Comparison of ENCODE assay signal across 8 cellular contexts in the genomic region with DNA sequence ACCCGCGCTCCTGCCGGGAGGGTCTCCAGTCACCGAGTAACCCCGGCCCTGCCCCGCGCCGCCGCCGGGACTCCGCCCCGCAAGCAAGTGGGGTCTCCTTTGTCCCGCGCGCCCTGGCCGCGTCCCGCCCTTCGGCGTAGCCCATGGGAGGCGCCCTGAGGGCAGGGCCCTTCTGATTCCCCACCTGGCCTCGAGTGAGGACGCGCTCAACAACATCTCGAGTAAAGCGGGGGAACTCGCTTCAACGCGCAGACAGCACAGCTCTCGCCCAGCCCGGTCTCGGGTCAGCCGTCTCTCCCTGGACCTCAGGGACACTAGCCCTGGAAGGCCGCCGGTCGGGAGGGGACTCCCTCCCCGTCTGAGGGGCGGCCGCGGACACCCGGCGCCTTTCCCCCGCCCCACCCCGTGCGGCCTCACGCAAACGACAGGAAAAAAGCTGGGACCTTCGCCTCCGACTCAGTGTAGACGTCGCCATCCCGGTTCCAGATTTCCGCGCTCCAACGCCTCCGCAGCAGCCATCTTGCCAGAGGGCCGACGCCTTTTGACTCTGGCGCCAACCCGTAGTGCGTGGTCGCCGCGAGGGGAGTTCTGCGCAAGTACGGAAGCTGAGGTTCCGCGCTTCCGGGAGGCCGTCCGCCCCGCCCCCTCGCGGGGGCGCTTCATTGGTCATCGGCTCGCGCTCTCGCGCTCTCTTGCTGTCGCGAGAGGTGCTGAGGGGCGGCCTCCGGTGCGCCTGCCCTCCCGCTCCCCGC. TPM values are rescaled to one million over a fixed set of nuclear protein-coding genes. Genes with fewer than 3 reads are reported as not detected.
DNase-seq lines count a peak whose midpoint lies in the region; ATAC-seq and TF ChIP-seq lines count a peak whose summit lies in the region.

No MANE protein-coding gene starts in this region.

- CTCF ChIA-PET in activated B cell treated with CpG ODN at 0.5 μM for 24 hours (lab: Charles Lee), result interaction anchor here (0.6 to 1.3 kb wide), 2 partner anchors 10 to 16 kb away, joined by 3 to 5 read pairs; no protein-coding TSS in a partner anchor

- H3K27ac Mint-ChIP-seq in activated B cell treated with CpG ODN at 0.5 μM for 24 hours, result peak overlapping the region; percentile 94

- peaks cover 42% of the 10 kb centered on the region for H3K4me1 Mint-ChIP-seq in activated B cell treated with CpG ODN at 0.5 μM for 24 hours

- TF ChIP-seq POLR2A in spleen (IDR thresholded peaks at IDR 0.05), result peak in 2 of 3 donors; percentile 33 to 47

- H3K9me3 Mint-ChIP-seq in activated B cell treated with CpG ODN at 0.5 μM for 24 hours, result no peaks in the 10 kb centered on the region

- TF ChIP-seq CTCF in AG09309 (IDR thresholded peaks at IDR 0.05; ENCODE audit: control insufficient read depth, insufficient read depth, low read depth, low read length, missing control alignments) (no peak), activated B cell treated with CpG ODN at 0.5 μM for 24 hours (IDR thresholded peaks at IDR 0.05) (no peak), cardiac fibroblast (IDR thresholded peaks at IDR 0.05; ENCODE audit: low read depth, low read length) (no peak), spleen (IDR thresholded peaks at IDR 0.05 in 8 of 11, conservative IDR thresholded peaks at IDR 0.05 in 3 of 11) (peak in 3 of 11 experiments; percentile 45 to 59 (median 56))

- 0 to 1% (median 1%) methylated on average over 28 to 87 of the region's 87 CpGs for WGBS in spleen, 5 donors

- DNase-seq in AG09309 (ENCODE audit: low read depth), result peak; percentile 83
- DNase-seq in NCI-H226, result peak; percentile 87
- peak; percentile 97 for DNase-seq in activated B cell treated with CpG ODN at 0.5 μM for 24 hours
- DNase-seq in cardiac fibroblast (ENCODE audit: low read depth in 2 of 2), result peak; percentile 96 to 98
- peak; percentile 97 for DNase-seq in iris pigment epithelial cell (ENCODE audit: low read depth)
- DNase-seq in spleen, result peak; percentile 97

- H3K27me3 Mint-ChIP-seq in activated B cell treated with CpG ODN at 0.5 μM for 24 hours, result no peaks in the 10 kb centered on the region

- intact Hi-C loops in activated B cell treated with CpG ODN at 0.5 μM for 24 hours (cut with micrococcal nuclease) (loop anchor here (1.0 to 10.0 kb wide), 5 partner anchors 11 to 553 kb away; a partner anchor contains a TSS), spleen (cut with DNase I; ENCODE audit: low total_unique reads) (no loop called here)

- H3K4me1 ChIP-seq in spleen, result peaks cover 31 to 90% (median 71%) of the 10 kb centered on the region in 6 donors

- H3K36me3 Mint-ChIP-seq in activated B cell treated with CpG ODN at 0.5 μM for 24 hours (ENCODE audit: low read depth), result peaks cover 32% of the 10 kb centered on the region

- H3K9me3 ChIP-seq in spleen, result no peaks in the 10 kb centered on the region

- H3K36me3 ChIP-seq in spleen, result peaks cover 0 to 55% (median 22%) of the 10 kb centered on the region in 6 donors

- H3K27me3 ChIP-seq in spleen (replicated peaks in 1 of 7), result no peaks in the 10 kb centered on the region

- peak overlapping the region; percentile 83 to 96 (median 94) for H3K27ac ChIP-seq in spleen

- POLR2A ChIA-PET in activated B cell treated with CpG ODN at 0.5 μM for 24 hours (lab: Charles Lee), result interaction anchor here (0.6 to 5.8 kb wide), 12 partner anchors 11 to 583 kb away, joined by 3 to 68 read pairs (median 6); a partner anchor contains a TSS

- H3K4me3 ChIP-seq in AG09309 (ENCODE audit: control insufficient read depth, low read depth, low read length) (peak overlapping the region; percentile 86), cardiac fibroblast (replicated peaks in 1 of 2; ENCODE audit: low read depth in 2 of 2, low read length in 2 of 2) (peak overlapping the region; percentile 94 to 96), spleen (peak overlapping the region; percentile 75 to 98 (median 96))

- peak; percentile 83 for ATAC-seq in GM19025 (IDR thresholded peaks at IDR 0.05; ENCODE audit: low read depth, unreplicated experiment)
- ATAC-seq in HG03196 (IDR thresholded peaks at IDR 0.05; ENCODE audit: unreplicated experiment), result peak; percentile 76
- peak; percentile 88 for ATAC-seq in activated B cell treated with CpG ODN at 0.5 μM for 24 hours (ENCODE audit: low read depth)

- H3K4me3 Mint-ChIP-seq in activated B cell treated with CpG ODN at 0.5 μM for 24 hours, result peak overlapping the region; percentile 94

RNA-seq across cellular contexts. Expression of a gene that starts 0.4 kb away (rescaled TPM):
- total RNA-seq in activated B cell treated with CpG ODN at 0.5 μM for 24 hours (40.9 and 43.1 TPM in 2 replicates), spleen (10 to 100 TPM; 26.5 to 33.3 (median 29.6) TPM)
- polyA plus RNA-seq in spleen, result 10 to 100 TPM in 2 of 3 donors, 1 to 10 TPM in 1; 9.7 to 12.9 (median 12.0) TPM

RNA-seq across cellular contexts. Expression of a gene that starts 11.2 kb away (rescaled TPM):
- total RNA-seq in activated B cell treated with CpG ODN at 0.5 μM for 24 hours (79.2 and 89.1 TPM in 2 replicates), spleen (10 to 100 TPM; 61.2 to 79.6 (median 76.0) TPM)
- 10 to 100 TPM; 17.4 to 23.2 (median 17.8) TPM for polyA plus RNA-seq in spleen

RNA-seq across cellular contexts. Expression of a gene that starts 15.0 kb away (rescaled TPM):
- total RNA-seq in activated B cell treated with CpG ODN at 0.5 μM for 24 hours (45.0 and 47.6 TPM in 2 replicates), spleen (10 to 100 TPM; 18.8 to 41.9 (median 31.4) TPM)
- 10 to 100 TPM; 34.4 to 95.3 (median 41.5) TPM for polyA plus RNA-seq in spleen

Comparison
In these comparisons a context has a peak if more than half of its experiments do, and no peak if none do; other contexts are left out.
1. Peak in every context shown above with its lines: DNase-seq, ATAC-seq, H3K4me3 ChIP-seq and H3K27ac ChIP-seq.